ENCODE assay signal across 8 cellular contexts in the genomic region with DNA sequence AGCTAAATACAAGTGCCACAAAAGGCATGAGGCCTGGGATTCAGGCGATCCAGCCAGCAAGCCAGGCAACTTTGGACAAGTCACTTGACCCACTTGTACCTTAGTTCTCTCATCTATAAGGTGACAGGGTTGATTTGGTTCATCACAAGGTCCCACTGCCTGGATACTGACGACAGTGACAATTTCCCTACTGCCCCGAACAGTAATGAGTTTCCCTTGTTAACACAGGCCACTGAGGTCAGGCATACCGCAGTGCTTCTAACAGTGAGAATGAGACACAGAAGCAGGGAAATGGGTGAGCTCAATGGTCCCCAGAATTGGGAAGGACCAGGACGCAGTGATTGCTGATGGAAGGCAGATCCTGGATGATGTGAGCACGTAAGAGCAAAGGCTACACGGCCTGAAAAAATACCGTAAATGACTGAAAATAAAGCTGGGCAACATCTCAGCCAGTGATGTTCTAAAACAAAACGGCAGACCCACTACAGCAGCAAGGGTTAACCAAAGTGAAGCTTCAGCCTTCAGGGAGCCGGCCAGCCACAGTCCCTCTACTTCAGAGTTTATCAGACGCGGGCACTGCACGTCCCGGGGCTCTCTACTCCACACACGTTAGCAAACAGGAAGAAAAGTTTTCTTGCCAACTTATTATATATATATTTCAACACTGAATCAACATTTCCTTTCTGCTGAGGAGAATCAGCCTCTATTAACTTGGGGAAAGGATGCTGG. TPM values are rescaled to one million over a fixed set of nuclear protein-coding genes. Genes with fewer than 3 reads are reported as not detected.
A peak's percentile ranks its signal among the peaks of the same experiment; 100 is the strongest.
DNase-seq lines count a peak whose midpoint lies in the region; ATAC-seq and TF ChIP-seq lines count a peak whose summit lies in the region.

No MANE protein-coding gene starts in this region.

- DNase-seq in A673 (ENCODE audit: low spot score) (no peak), colonic mucosa (no peak), HEK293T (ENCODE audit: extremely low spot score) (no peak), NOMO-1 treated with DMSO at 0.1 percent for 48 hours (lab: John Stamatoyannopoulos, UW; ENCODE audit: unreplicated experiment) (no peak)

- TSS peak; percentile 34 for BruUV-seq in A673 (replicated peaks; lab: Mats Ljungman, UMichigan)

- H3K27ac ChIP-seq in A673 (ENCODE audit: low read depth, low read length, poor library complexity, severe bottlenecking) = peak overlapping the region; percentile 88
- H3K27ac ChIP-seq in KMS-11 = no peak overlapping the region
- peak overlapping the region; percentile 99 for H3K27ac ChIP-seq in colonic mucosa
- H3K27ac ChIP-seq in mucosa of rectum (ENCODE audit: low read depth in 2 of 2, low read length in 2 of 2) = peak overlapping the region; percentile 96 to 97

- TF ChIP-seq CTCF in A673 (conservative IDR thresholded peaks at IDR 0.05; ENCODE audit: low read depth, low read length) (no peak), KMS-11 (conservative IDR thresholded peaks at IDR 0.05; ENCODE audit: low read depth, low read length) (no peak), colonic mucosa (IDR thresholded peaks at IDR 0.05) (no peak)

- H3K4me2 ChIP-seq in KMS-11 = peak overlapping the region; percentile 73

- peaks cover 45% of the 10 kb centered on the region for H3K79me2 ChIP-seq in KMS-11 (ENCODE audit: insufficient read depth, low read depth)

- ATAC-seq in GM21367 (IDR thresholded peaks at IDR 0.05; ENCODE audit: unreplicated experiment) = no peak
- no peak for ATAC-seq in GM21737 (IDR thresholded peaks at IDR 0.05; ENCODE audit: unreplicated experiment)

- H3K27me3 ChIP-seq in A673 (replicated peaks; ENCODE audit: insufficient read depth, low read depth, low read length, poor library complexity) (no peaks in the 10 kb centered on the region), KMS-11 (ENCODE audit: insufficient read depth, low read depth) (no peaks in the 10 kb centered on the region), colonic mucosa (no peaks in the 10 kb centered on the region), mucosa of rectum (ENCODE audit: control insufficient read depth in 2 of 2, insufficient read depth in 2 of 2, low read length in 2 of 2) (no peaks in the 10 kb centered on the region)

- H3K4me3 ChIP-seq in A673 (ENCODE audit: low read depth, low read length, poor library complexity, severe bottlenecking) (peak overlapping the region; percentile 89), KMS-11 (IDR thresholded peaks at IDR 0.05; ENCODE audit: insufficient read depth, low read depth, low read length) (no peak overlapping the region), colonic mucosa (peak overlapping the region; percentile 98), mucosa of rectum (ENCODE audit: low read length in 2 of 2) (peak overlapping the region; percentile 74 to 94)

- H3K9ac ChIP-seq in KMS-11 (no peak overlapping the region), colonic mucosa (ENCODE audit: low read depth in 2 of 2, low read length in 2 of 2) (peak overlapping the region; percentile 69 to 72), mucosa of rectum (ENCODE audit: low read depth in 1 of 2, low read length in 2 of 2) (peak overlapping the region; percentile 63 to 97)

- POLR2A ChIA-PET in A673 (lab: Charles Lee; ENCODE audit: low non-redundant PET) (interaction anchor here (0.6 kb wide), 1 partner anchor 8 kb away, joined by 3 read pairs; no protein-coding TSS in a partner anchor), HEK293T (lab: Yijun Ruan, JAX) (interaction anchor here (1.0 to 1.9 kb wide), 6 partner anchors 9 to 371 kb away, joined by 3 to 15 read pairs (median 5); a partner anchor contains a TSS)

- CTCF ChIA-PET in A673 (lab: Charles Lee) = no interaction called here
- CTCF ChIA-PET in HEK293T (lab: Yijun Ruan, JAX) = no interaction called here

- H3K4me1 ChIP-seq in A673 (ENCODE audit: insufficient read depth, low read length, poor library complexity, severe bottlenecking) = peaks cover 23% of the 10 kb centered on the region
- H3K4me1 ChIP-seq in KMS-11 (ENCODE audit: low read depth, poor library complexity, severe bottlenecking) = peaks cover 40% of the 10 kb centered on the region
- peaks cover 19% of the 10 kb centered on the region for H3K4me1 ChIP-seq in colonic mucosa
- H3K4me1 ChIP-seq in mucosa of rectum (ENCODE audit: control insufficient read depth in 2 of 2, insufficient read depth in 2 of 2, low read length in 2 of 2) = peaks cover 59 to 70% of the 10 kb centered on the region in 2 donors

- no peaks in the 10 kb centered on the region for H3K9me3 ChIP-seq in A673 (ENCODE audit: low read depth, low read length, poor library complexity, severe bottlenecking)
- no peaks in the 10 kb centered on the region for H3K9me3 ChIP-seq in colonic mucosa
- H3K9me3 ChIP-seq in mucosa of rectum (ENCODE audit: control insufficient read depth in 2 of 2, low read length in 2 of 2) = no peaks in the 10 kb centered on the region

- H3K36me3 ChIP-seq in A673 (ENCODE audit: insufficient read depth, low read length, poor library complexity, severe bottlenecking) = no peaks in the 10 kb centered on the region
- no peaks in the 10 kb centered on the region for H3K36me3 ChIP-seq in KMS-11 (ENCODE audit: insufficient read depth)
- no peaks in the 10 kb centered on the region for H3K36me3 ChIP-seq in colonic mucosa
- H3K36me3 ChIP-seq in mucosa of rectum (ENCODE audit: control insufficient read depth in 2 of 2, insufficient read depth in 2 of 2, low read length in 2 of 2) = peaks cover 2 to 13% of the 10 kb centered on the region in 2 donors

- intact Hi-C loops in A673 (cut with micrococcal nuclease; ENCODE audit: unreplicated experiment) = no loop called here
- intact Hi-C loops in colonic mucosa (cut with DNase I) = no loop called here

- no peaks in the 10 kb centered on the region for H4K20me1 ChIP-seq in KMS-11 (ENCODE audit: insufficient read depth)

- H2AFZ ChIP-seq in KMS-11 (ENCODE audit: low read depth) = no peak overlapping the region

TF ChIP-seq in HEK293T, 16 proteins besides CTCF, POLR2A, EP300 and RAD21:
- TF ChIP-seq ELF4 (IDR thresholded peaks at IDR 0.05) (no peak), ARNT (IDR thresholded peaks at IDR 0.05) (no peak), FOXK2 (IDR thresholded peaks at IDR 0.05) (no peak), SUZ12 (IDR thresholded peaks at IDR 0.05) (no peak), HDGF (IDR thresholded peaks at IDR 0.05; ENCODE audit: borderline replicate concordance) (no peak)

RNA-seq across cellular contexts. Expression of a gene that starts 0.8 kb away (rescaled TPM):
- total RNA-seq in A673 (2021) (48.7 and 49.9 TPM in 2 replicates), colonic mucosa (100 to 1,000 TPM; 101 to 115 TPM)

RNA-seq across cellular contexts. Expression of a gene that starts 59.3 kb away (rescaled TPM):
- total RNA-seq in A673 (2021) (28.2 and 28.7 TPM in 2 replicates), colonic mucosa (10 to 100 TPM; 34.3 to 38.7 TPM)
